ENCODE assay signal across 11 cellular contexts in genomic region chr7:29209745-29210144, GRCh38. TPM values are rescaled to one million over a fixed set of nuclear protein-coding genes. Genes with fewer than 3 reads are reported as not detected.
"Had no signal": no experiment of that assay in that cellular context is flagged by ENCODE, and none has a peak within 500 bp of the region (broad histone marks: within the 10 kb centered on the region; RNA-seq: fewer than 3 reads in every experiment).

No MANE protein-coding gene starts in this region.

- H3K9me3 Mint-ChIP-seq: HFFc6 had no signal

- H3K27ac Mint-ChIP-seq: HFFc6 had no signal

- H3K9me3 ChIP-seq: HAP-1 had no signal

- H3K4me3 ChIP-seq: GM23248, HAP-1 had no signal

- DNase-seq: GM23248, GOT3, H7, HFFc6, IMR-90, KBM-7 had no signal

- ATAC-seq: HCT116 had no signal

- H2AFZ ChIP-seq: GM23248 had no signal

- H3K27ac ChIP-seq: GM23248, HL-60, KMS-11 had no signal

- H3K9ac ChIP-seq: GM23248, KMS-11 had no signal

- H3K36me3 ChIP-seq: HAP-1 had no signal

- H3K4me3 Mint-ChIP-seq: HFFc6 had no signal

- H3K4me2 ChIP-seq: KMS-11 had no signal

RNA-seq across cellular contexts. Expression of gene CHN2, which starts 15.2 kb away (rescaled TPM):
- total RNA-seq: HFFc6, HT1080, IMR-90 had no signal
- polyA plus RNA-seq: IMR-90 had no signal
